In the genomic region with DNA sequence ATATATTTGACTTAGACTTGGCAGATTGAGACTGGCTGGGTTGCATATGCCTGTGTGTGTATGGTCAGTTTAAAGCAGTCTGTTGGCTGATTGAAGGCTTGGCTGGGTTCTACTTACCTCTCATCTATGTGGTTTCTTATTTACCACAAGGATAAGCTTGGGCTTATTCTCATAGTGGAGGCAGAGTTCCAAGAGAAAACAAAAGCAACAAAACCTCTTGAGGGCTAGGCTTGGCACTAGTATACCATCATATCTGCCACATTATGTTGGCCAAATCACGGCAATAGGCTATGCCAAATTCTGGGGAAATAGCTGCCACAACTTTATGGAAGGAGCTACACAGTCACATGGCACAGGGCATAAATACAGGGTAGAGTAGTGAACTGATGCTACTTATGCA, we compare ENCODE assay signal across 29 cellular contexts.
"Had no signal": no experiment of that assay in that cellular context is flagged by ENCODE, and none has a peak within 500 bp of the region (broad histone marks: within the 10 kb centered on the region; RNA-seq: fewer than 3 reads in every experiment).

No MANE protein-coding gene starts in this region.

- ATAC-seq: activated CD8-positive, alpha-beta T cell treated with anti-CD3 and anti-CD28 coated beads for 36 hours; activated naive CD4-positive, alpha-beta T cell treated with anti-CD3 and anti-CD28 coated beads, Interleukin-2, amount 50 U/mL, for 72 hours; activated T-cell treated with anti-CD3 and anti-CD28 coated beads, Interleukin-2, amount 50 U/mL, for 4 hours; activated T-cell treated with anti-CD3 and anti-CD28 coated beads, Interleukin-2, amount 50 U/mL, for 72 hours; activated T-helper 17 cell treated with anti-CD3 and anti-CD28 coated beads, Interleukin-2, amount 50 U/mL, for 72 hours had no signal

- DNase-seq: activated B cell treated with CpG ODN at 0.5 μM for 24 hours; activated CD4-positive, alpha-beta memory T cell treated with anti-CD3 and anti-CD28 coated beads for 36 hours; activated CD4-positive, alpha-beta T cell treated with anti-CD3 and anti-CD28 coated beads for 4 hours; activated CD4-positive, alpha-beta T cell treated with anti-CD3 and anti-CD28 coated beads, Interleukin-2, amount 10 ng/mL, durations not matched to agents 24 days and 14 days; activated CD4-positive, alpha-beta T cell treated with anti-CD3 and anti-CD28 coated beads, Interleukin-2, amount 50 U/mL, for 1 hour; activated CD4-positive, alpha-beta T cell treated with anti-CD3 and anti-CD28 coated beads, Interleukin-2, amount 50 U/mL, for 4 hours; activated CD4-positive, CD25-positive, alpha-beta regulatory T cell treated with anti-CD3 and anti-CD28 coated beads, Interleukin-2, amount 50 U/mL, for 72 hours; activated CD8-positive, alpha-beta memory T cell treated with anti-CD3 and anti-CD28 coated beads, Interleukin-2, amount 50 U/mL, for 4 hours; activated CD8-positive, alpha-beta T cell treated with anti-CD3 and anti-CD28 coated beads for 36 hours; activated effector memory CD4-positive, alpha-beta T cell treated with anti-CD3 and anti-CD28 coated beads, Interleukin-2, amount 50 U/mL, for 16 hours; activated gamma-delta T cell treated with Interleukin-2 at 50 U/mL for 16 hours; activated naive CD4-positive, alpha-beta T cell; activated naive CD4-positive, alpha-beta T cell treated with anti-CD3 and anti-CD28 coated beads for 36 hours; activated naive CD4-positive, alpha-beta T cell treated with anti-CD3 and anti-CD28 coated beads, Interleukin-2, amount 50 U/mL, for 16 hours; activated naive CD8-positive, alpha-beta T cell treated with anti-CD3 and anti-CD28 coated beads for 36 hours; activated T-cell treated with anti-CD3 and anti-CD28 coated beads for 4 hours; activated T-cell treated with anti-CD3 and anti-CD28 coated beads, Interleukin-2, amount 50 U/mL, for 1 hour; activated T-cell treated with anti-CD3 and anti-CD28 coated beads, Interleukin-2, amount 50 U/mL, for 4 hours; activated T-cell treated with anti-CD3 and anti-CD28 coated beads, Interleukin-2, amount 50 U/mL, for 72 hours; adrenal gland; amniotic stem cell; aorta; caudate nucleus; cerebellar nuclear complex; colonic mucosa; T-helper 2 cell; T-helper 9 cell had no signal
